In the genomic region with DNA sequence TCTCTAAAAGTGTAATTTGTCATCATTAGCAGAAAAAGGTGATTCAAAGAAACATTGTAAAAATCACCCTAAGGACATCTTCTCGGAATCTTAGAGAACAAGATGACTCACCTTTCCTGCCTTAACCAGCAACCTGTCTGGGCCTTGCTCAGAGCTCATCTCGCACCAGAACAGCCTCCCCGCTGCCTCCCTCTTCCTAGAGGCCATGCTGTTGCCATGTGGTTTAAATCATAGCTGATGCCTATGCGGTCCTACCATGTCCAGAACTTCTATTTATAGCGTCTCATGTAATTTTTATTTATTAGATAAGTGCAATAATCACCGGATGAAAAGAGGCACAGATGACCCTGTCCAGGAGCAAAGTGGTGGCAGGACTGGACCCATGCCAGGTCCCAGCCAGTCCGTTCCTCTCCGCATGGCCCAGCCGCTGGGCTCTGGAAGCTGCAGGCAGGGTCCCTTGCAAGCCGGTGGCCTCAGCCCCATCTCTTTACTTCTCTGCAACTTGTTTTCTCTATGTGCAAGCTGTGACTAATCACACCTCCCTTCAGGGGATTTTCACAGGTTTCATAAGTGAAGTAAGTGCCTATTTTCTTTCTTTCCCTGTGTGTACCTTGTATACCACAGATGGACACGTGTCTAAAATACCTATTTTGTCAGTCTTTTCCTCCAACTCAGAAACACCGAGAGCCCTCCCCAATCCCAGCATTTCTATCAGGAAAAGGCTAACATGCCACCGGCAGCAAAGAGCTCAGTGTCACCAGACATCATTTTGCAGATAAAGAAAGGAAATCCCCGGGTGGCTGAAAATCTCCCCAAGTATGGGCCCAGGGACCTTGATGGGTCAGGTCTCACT, we compare ENCODE assay signal across 8 cellular contexts. TPM values are rescaled to one million over a fixed set of nuclear protein-coding genes. Genes with fewer than 3 reads are reported as not detected.
DNase-seq lines count a peak whose midpoint lies in the region; ATAC-seq, FAIRE-seq and TF ChIP-seq lines count a peak whose summit lies in the region.
"Had no signal": no experiment of that assay in that cellular context is flagged by ENCODE, and none has a peak within 500 bp of the region (broad histone marks: within the 10 kb centered on the region; RNA-seq: fewer than 3 reads in every experiment).

No MANE protein-coding gene starts in this region.

- no peaks in the 10 kb centered on the region for H3K9me3 ChIP-seq in HepG2 (ENCODE audit: low read length)

- peaks cover 12% of the 10 kb centered on the region for H3K36me3 Mint-ChIP-seq in activated CD8-positive, alpha-beta memory T cell treated with anti-CD3 and anti-CD28 coated beads, Interleukin-2, amount 10 ng/mL, durations not matched to agents 7 days and 5 days

- H3K9me3 Mint-ChIP-seq in activated CD8-positive, alpha-beta memory T cell treated with anti-CD3 and anti-CD28 coated beads, Interleukin-2, amount 10 ng/mL, durations not matched to agents 7 days and 5 days (ENCODE audit: low read depth), result peaks cover 3% of the 10 kb centered on the region

- H3K27me3 Mint-ChIP-seq in activated CD8-positive, alpha-beta memory T cell treated with anti-CD3 and anti-CD28 coated beads, Interleukin-2, amount 10 ng/mL, durations not matched to agents 7 days and 5 days, result no peaks in the 10 kb centered on the region

- DNase-seq in activated CD8-positive, alpha-beta memory T cell treated with anti-CD3 and anti-CD28 coated beads, Interleukin-2, amount 10 ng/mL, durations not matched to agents 7 days and 5 days, result peak; percentile 89
- DNase-seq in HepG2 (ENCODE audit: low spot score), result no peak
- DNase-seq in effector CD8-positive, alpha-beta T cell (lab: John Stamatoyannopoulos, UW), result no peak
- DNase-seq in frontal cortex (ENCODE audit: low spot score in 2 of 2), result no peak
- DNase-seq in NCI-H1694 treated with DMSO at 0.1 percent for 48 hours (lab: John Stamatoyannopoulos, UW), result no peak

- peaks cover 65% of the 10 kb centered on the region for H3K4me1 ChIP-seq in HepG2 (ENCODE audit: insufficient read depth, low read length)

- FAIRE-seq in HepG2 (lab: Jason Lieb, UNC) (no peak), frontal cortex (lab: Jason Lieb, UNC) (no peak)

- H2AFZ ChIP-seq in HepG2 (ENCODE audit: low read length), result no peak overlapping the region

- intact Hi-C loops in HepG2 (cut with micrococcal nuclease; ENCODE audit: unreplicated experiment), result no loop called here

- 52% methylated on average over 14 of the region's 14 CpGs for WGBS in HepG2 (ENCODE audit: low lambda C conversion rate)

- no TSS peak for BruUV-seq in HepG2 (replicated peaks; lab: Mats Ljungman, UMichigan)

- no peak for TF ChIP-seq RAD21 in HepG2 (CRISPR knock-in tag; IDR thresholded peaks at IDR 0.05)

- H3K27ac ChIP-seq in HepG2 (ENCODE audit: extremely low read length, insufficient read depth, low read length), result no peak overlapping the region
- H3K27ac ChIP-seq: SK-N-MC had no signal

- peak overlapping the region; percentile 35 for H3K4me3 Mint-ChIP-seq in activated CD8-positive, alpha-beta memory T cell treated with anti-CD3 and anti-CD28 coated beads, Interleukin-2, amount 10 ng/mL, durations not matched to agents 7 days and 5 days

- H3K27me3 ChIP-seq in HepG2 (ENCODE audit: control insufficient read depth in 1 of 2, insufficient read depth in 2 of 2, low read length in 2 of 2), result peaks cover 0 to 11% of the 10 kb centered on the region in 2 experiments; a peak in 2 of 5 replicates

- H3K36me3 ChIP-seq in HepG2 (replicated peaks in 1 of 2; ENCODE audit: control insufficient read depth in 1 of 2, insufficient read depth in 2 of 2, low read length in 2 of 2), result no peaks in the 10 kb centered on the region

- in situ Hi-C loops in HepG2 (cut with HindIII; ENCODE audit: extremely low pct_ligation_motif_present, low pct_unique_long_range_greater_than_20kb), result loop anchor here (25.0 kb wide), 1 partner anchor 521 kb away; no protein-coding TSS in a partner anchor

- ATAC-seq in GM19372 (IDR thresholded peaks at IDR 0.05; ENCODE audit: low read depth, unreplicated experiment), result peak; percentile 69
- peak; percentile 50 for ATAC-seq in HG03139 (IDR thresholded peaks at IDR 0.05; ENCODE audit: unreplicated experiment)
- peak; percentile 92 for ATAC-seq in activated CD8-positive, alpha-beta memory T cell treated with anti-CD3 and anti-CD28 coated beads, Interleukin-2, amount 10 ng/mL, durations not matched to agents 7 days and 5 days
- ATAC-seq in HepG2, result no peak

- H3K4me1 Mint-ChIP-seq in activated CD8-positive, alpha-beta memory T cell treated with anti-CD3 and anti-CD28 coated beads, Interleukin-2, amount 10 ng/mL, durations not matched to agents 7 days and 5 days, result peaks cover 77% of the 10 kb centered on the region

- TF ChIP-seq CTCF in HepG2 (CRISPR knock-in tag; IDR thresholded peaks at IDR 0.05), result no peak

- H3K79me2 ChIP-seq in HepG2 (ENCODE audit: insufficient read depth, low read length), result no peaks in the 10 kb centered on the region

- H4K20me1 ChIP-seq in HepG2 (ENCODE audit: insufficient read depth, low read length), result no peaks in the 10 kb centered on the region

- H3K9ac ChIP-seq in HepG2 (ENCODE audit: insufficient read depth, low read depth, low read length), result no peak overlapping the region

- POLR2A ChIA-PET in HepG2 (lab: Yijun Ruan, JAX), result no interaction called here

- CTCF ChIA-PET in activated CD8-positive, alpha-beta memory T cell treated with anti-CD3 and anti-CD28 coated beads, Interleukin-2, amount 10 ng/mL, durations not matched to agents 7 days and 5 days (lab: Charles Lee), result interaction anchor here (1.0 to 3.0 kb wide), 10 partner anchors 13 to 895 kb away, joined by 3 to 23 read pairs (median 4); a partner anchor contains a TSS
- CTCF ChIA-PET in HepG2 (lab: Yijun Ruan, JAX; ENCODE audit: low intra/inter-chr PET ratio, low total read pairs), result no interaction called here

- TF ChIP-seq EP300 in HepG2 (IDR thresholded peaks at IDR 0.05; ENCODE audit: low read depth in 2 of 2, low read length in 2 of 2), result no peak
- TF ChIP-seq EP300 in HepG2 (CRISPR knock-in tag; IDR thresholded peaks at IDR 0.05; ENCODE audit: borderline replicate concordance), result no peak

- no peak overlapping the region for H3K4me3 ChIP-seq in HepG2 (replicated peaks in 1 of 3; ENCODE audit: insufficient read depth in 1 of 3, low read depth in 2 of 3, low read length in 3 of 3)
- H3K4me3 ChIP-seq: SK-N-MC had no signal

- H3K27ac Mint-ChIP-seq in activated CD8-positive, alpha-beta memory T cell treated with anti-CD3 and anti-CD28 coated beads, Interleukin-2, amount 10 ng/mL, durations not matched to agents 7 days and 5 days, result peak overlapping the region; percentile 99

- H3K4me2 ChIP-seq in HepG2 (ENCODE audit: low read depth, low read length), result peak overlapping the region; percentile 9; the same call in 1 of the 2 replicates

- TF ChIP-seq POLR2A in HepG2 (IDR thresholded peaks at IDR 0.05; ENCODE audit: insufficient read depth in 1 of 2, low read depth in 2 of 2, low read length in 2 of 2), result no peak

TF ChIP-seq in HepG2, 621 proteins besides CTCF, POLR2A, EP300 and RAD21 (continues in another document):
- TF ChIP-seq NFIC (IDR thresholded peaks at IDR 0.05; ENCODE audit: low read length), result no peak
- TF ChIP-seq ZFX (CRISPR knock-in tag; IDR thresholded peaks at IDR 0.05; ENCODE audit: low read depth), result no peak
- TF ChIP-seq EHMT2 (IDR thresholded peaks at IDR 0.05; ENCODE audit: borderline replicate concordance, low read depth, low read length), result no peak
- no peak for TF ChIP-seq ZNF501 (CRISPR knock-in tag; IDR thresholded peaks at IDR 0.05)
- no peak for TF ChIP-seq ZNF652 (CRISPR knock-in tag; IDR thresholded peaks at IDR 0.05; ENCODE audit: borderline replicate concordance, low read depth)
- TF ChIP-seq, protein P1, sequence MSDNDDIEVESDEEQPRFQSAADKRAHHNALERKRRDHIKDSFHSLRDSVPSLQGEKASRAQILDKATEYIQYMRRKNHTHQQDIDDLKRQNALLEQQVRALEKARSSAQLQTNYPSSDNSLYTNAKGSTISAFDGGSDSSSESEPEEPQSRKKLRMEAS (IDR thresholded peaks at IDR 0.05), result no peak
- TF ChIP-seq, protein P2, sequence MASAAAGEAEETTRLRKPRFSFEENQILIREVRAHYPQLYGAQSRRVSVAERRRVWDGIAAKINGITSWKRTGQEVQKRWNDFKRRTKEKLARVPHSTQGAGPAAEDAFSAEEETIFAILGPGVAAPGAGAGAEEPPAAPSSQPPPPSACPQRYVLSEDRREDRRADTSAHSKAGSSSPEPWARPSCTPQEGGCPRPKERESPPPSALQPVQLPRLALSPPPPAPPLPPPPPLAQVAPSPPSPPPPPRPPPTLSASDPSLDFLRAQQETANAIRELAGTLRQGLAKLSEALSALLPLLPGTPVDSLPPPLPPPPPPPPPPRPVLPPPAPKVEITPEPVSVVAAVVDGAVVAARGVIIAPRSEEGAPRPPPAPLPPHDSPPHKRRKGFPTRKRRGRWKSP (CRISPR knock-in tag; IDR thresholded peaks at IDR 0.05), result no peak
- TF ChIP-seq ZNF891 (CRISPR knock-in tag; IDR thresholded peaks at IDR 0.05), result no peak

RNA-seq across cellular contexts. Expression of a gene that starts 27.1 kb away (rescaled TPM):
- 100 to 1,000 TPM; 149 to 208 TPM for total RNA-seq in activated CD8-positive, alpha-beta memory T cell treated with anti-CD3 and anti-CD28 coated beads, Interleukin-2, amount 10 ng/mL, durations not matched to agents 7 days and 5 days
- total RNA-seq in HepG2 (2016; rRNA removed; fragmentation: Illumina TruSeq; extraction: Trizol), result 13.5 and 27.0 TPM in 2 replicates
- 17.4 and 21.1 TPM in 2 replicates for total RNA-seq in HepG2 (2016; cell fraction: cytosol; rRNA removed; fragmentation: Illumina TruSeq; extraction: Trizol; ENCODE audit: low read depth)
- total RNA-seq in HepG2 (2016; cell fraction: insoluble cytoplasmic fraction; rRNA removed; fragmentation: Illumina TruSeq; extraction: Trizol), result 13.7 and 28.9 TPM in 2 replicates
- total RNA-seq in HepG2 (2016; cell fraction: membrane; rRNA removed; fragmentation: Illumina TruSeq; extraction: Trizol), result 23.0 and 29.0 TPM in 2 replicates
- 106 and 113 TPM in 2 replicates for total RNA-seq in HepG2 (2016; cell fraction: nucleus; rRNA removed; fragmentation: Illumina TruSeq; extraction: Trizol)
- 71.9 and 75.4 TPM in 2 replicates for polyA plus RNA-seq in HepG2 (2011; rRNA removed)
- 35.6 and 36.3 TPM in 2 replicates for polyA plus RNA-seq in HepG2 (2011; cell fraction: cytosol; rRNA removed)
- 201 and 233 TPM in 2 replicates for polyA plus RNA-seq in HepG2 (2011; cell fraction: nucleus; rRNA removed)
- 28.6 and 64.6 TPM in 2 replicates for polyA plus RNA-seq in HepG2 (2012)
- polyA plus RNA-seq in HepG2 (2016; cell fraction: cytosol; fragmentation: Illumina TruSeq; extraction: Trizol; ENCODE audit: low read depth), result 2.8 and 3.6 TPM in 2 replicates
- polyA plus RNA-seq in HepG2 (2016; cell fraction: insoluble cytoplasmic fraction; fragmentation: Illumina TruSeq; extraction: Trizol; ENCODE audit: low read depth), result 25.4 and 29.8 TPM in 2 replicates
- 11.0 and 14.7 TPM in 2 replicates for polyA plus RNA-seq in HepG2 (2016; cell fraction: membrane; fragmentation: Illumina TruSeq; extraction: Trizol; ENCODE audit: low read depth)
- 165 and 176 TPM in 2 replicates for polyA plus RNA-seq in HepG2 (2016; cell fraction: nucleus; fragmentation: Illumina TruSeq; extraction: Trizol; ENCODE audit: insufficient read depth, low read depth)
- 46.3 and 318 TPM in 2 replicates for polyA minus RNA-seq in HepG2 (2011; rRNA and poly(A)+ RNA removed; ENCODE audit: low replicate concordance)
- polyA minus RNA-seq in HepG2 (2011; cell fraction: cytosol; rRNA and poly(A)+ RNA removed), result 50.8 and 67.4 TPM in 2 replicates
- 544 and 615 TPM in 2 replicates for polyA minus RNA-seq in HepG2 (2011; cell fraction: nucleus; rRNA and poly(A)+ RNA removed)
- total RNA-seq in frontal cortex, result 67.3 TPM
